ENCODE assay signal across 29 cellular contexts in genomic region chr9:93415176-93415690, GRCh38.
"Had no signal": no experiment of that assay in that cellular context is flagged by ENCODE, and none has a peak within 500 bp of the region (broad histone marks: within the 10 kb centered on the region; RNA-seq: fewer than 3 reads in every experiment).

No MANE protein-coding gene starts in this region.

- DNase-seq: activated B cell treated with CpG ODN at 0.5 μM for 24 hours; activated CD4-positive, alpha-beta memory T cell treated with anti-CD3 and anti-CD28 coated beads for 36 hours; activated CD4-positive, alpha-beta T cell treated with anti-CD3 and anti-CD28 coated beads for 4 hours; activated CD4-positive, alpha-beta T cell treated with anti-CD3 and anti-CD28 coated beads, Interleukin-2, amount 10 ng/mL, durations not matched to agents 24 days and 14 days; activated CD4-positive, alpha-beta T cell treated with anti-CD3 and anti-CD28 coated beads, Interleukin-2, amount 50 U/mL, for 1 hour; activated CD4-positive, alpha-beta T cell treated with anti-CD3 and anti-CD28 coated beads, Interleukin-2, amount 50 U/mL, for 4 hours; activated CD4-positive, CD25-positive, alpha-beta regulatory T cell treated with anti-CD3 and anti-CD28 coated beads, Interleukin-2, amount 50 U/mL, for 72 hours; activated CD8-positive, alpha-beta memory T cell treated with anti-CD3 and anti-CD28 coated beads, Interleukin-2, amount 50 U/mL, for 48 hours; activated CD8-positive, alpha-beta T cell treated with anti-CD3 and anti-CD28 coated beads for 36 hours; activated effector memory CD4-positive, alpha-beta T cell treated with Interleukin-2 at 50 U/mL for 16 hours; activated gamma-delta T cell; activated naive CD4-positive, alpha-beta T cell treated with anti-CD3 and anti-CD28 coated beads, Interleukin-2, amount 50 U/mL, for 16 hours; activated naive CD4-positive, alpha-beta T cell treated with Interleukin-2 at 50 U/mL for 16 hours; activated T-cell treated with anti-CD3 and anti-CD28 coated beads, Interleukin-2, amount 50 U/mL, for 24 hours; activated T-cell treated with anti-CD3 and anti-CD28 coated beads, Interleukin-2, amount 50 U/mL, for 48 hours; amygdala; anterior cingulate cortex; caudate nucleus; cerebellar nuclear complex; colonic mucosa; T-helper 1 cell; T-helper 2 cell; T-helper 9 cell had no signal

- H3K27ac Mint-ChIP-seq: activated B cell treated with CpG ODN at 0.5 μM for 24 hours; activated CD4-positive, alpha-beta memory T cell treated with anti-CD3 and anti-CD28 coated beads for 36 hours; activated CD4-positive, alpha-beta T cell treated with anti-CD3 and anti-CD28 coated beads, Interleukin-2, amount 10 ng/mL, durations not matched to agents 24 days and 14 days; activated CD8-positive, alpha-beta T cell treated with anti-CD3 and anti-CD28 coated beads for 36 hours; activated naive CD8-positive, alpha-beta T cell; activated T-cell treated with anti-CD3 and anti-CD28 coated beads, Interleukin-2, amount 50 U/mL, for 24 hours; activated T-helper 2 cell treated with anti-CD3 and anti-CD28 coated beads, Interferon-gamma antibody, Interleukin-2, Interleukin-4, amounts not matched to agents 10 μg/mL and 5 μg/mL and 100 μg/mL, durations not matched to agents 14 hours and 24 hours and 36 hours; brain; T-helper 1 cell treated with Interleukin-12 subunit alpha and Interleukin-12 subunit beta and Interleukin-4 antibody, amounts not matched to agents 30 μg/mL and 1 μg/mL, for 36 hours; T-helper 2 cell treated with Interferon-gamma antibody and Interleukin-4, amounts not matched to agents 5 μg/mL and 100 μg/mL, for 36 hours had no signal

- H3K4me1 Mint-ChIP-seq: activated B cell treated with CpG ODN at 0.5 μM for 24 hours; brain; central memory CD8-positive, alpha-beta T cell had no signal

- H3K4me3 Mint-ChIP-seq: activated B cell treated with CpG ODN at 0.5 μM for 24 hours; activated CD4-positive, alpha-beta memory T cell treated with anti-CD3 and anti-CD28 coated beads for 36 hours; activated CD4-positive, alpha-beta T cell treated with anti-CD3 and anti-CD28 coated beads, Interleukin-2, amount 10 ng/mL, durations not matched to agents 24 days and 14 days; activated CD8-positive, alpha-beta T cell treated with anti-CD3 and anti-CD28 coated beads for 36 hours; activated naive CD8-positive, alpha-beta T cell; activated T-cell treated with anti-CD3 and anti-CD28 coated beads, Interleukin-2, amount 50 U/mL, for 24 hours; brain; central memory CD8-positive, alpha-beta T cell; T-helper 1 cell treated with Interleukin-12 subunit alpha and Interleukin-12 subunit beta and Interleukin-4 antibody, amounts not matched to agents 30 μg/mL and 1 μg/mL, for 36 hours; T-helper 2 cell treated with Interferon-gamma antibody and Interleukin-4, amounts not matched to agents 5 μg/mL and 100 μg/mL, for 36 hours had no signal
